ENCODE assay signal across 8 cellular contexts in the genomic region with DNA sequence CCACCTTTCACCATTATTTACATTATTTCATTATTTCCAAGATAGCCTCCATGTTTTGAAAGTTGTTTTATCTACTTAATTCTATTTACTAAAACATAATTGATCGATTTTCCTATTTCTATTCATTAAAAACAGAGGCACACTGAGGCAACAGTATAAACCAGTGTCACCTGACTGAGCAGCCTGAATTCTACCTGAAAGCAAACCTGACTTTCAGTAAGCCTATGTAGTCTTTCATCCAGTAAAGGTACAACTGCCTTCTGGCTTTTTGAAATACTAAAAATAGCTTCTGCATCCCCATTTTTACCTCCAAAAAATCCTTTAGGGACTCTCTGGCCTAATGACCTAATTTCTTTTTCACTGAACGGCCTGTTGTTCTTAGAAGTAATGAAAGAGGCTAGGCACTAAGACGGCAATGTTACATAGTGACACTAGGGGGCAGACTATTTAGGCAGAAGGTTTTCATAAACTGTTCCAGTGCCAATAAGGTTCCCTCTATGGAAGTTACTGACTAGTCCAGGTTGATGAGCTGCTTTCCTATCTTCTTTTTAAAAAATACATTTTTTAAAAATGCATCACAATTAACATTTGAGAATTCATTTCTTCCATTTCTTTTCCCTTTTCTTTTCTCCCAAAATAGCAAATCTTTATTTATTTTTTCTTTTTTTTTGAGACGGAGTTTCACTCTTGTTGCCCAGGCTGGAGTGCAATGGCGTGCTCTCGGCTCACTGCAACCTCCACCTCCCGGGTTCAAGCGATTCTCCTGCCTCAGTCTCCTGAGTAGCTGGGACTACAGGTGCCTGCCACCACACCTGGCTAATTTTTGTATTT. TPM values are rescaled to one million over a fixed set of nuclear protein-coding genes. Genes with fewer than 3 reads are reported as not detected.
A peak's percentile ranks its signal among the peaks of the same experiment; 100 is the strongest.
DNase-seq lines count a peak whose midpoint lies in the region; ATAC-seq and TF ChIP-seq lines count a peak whose summit lies in the region.

No MANE protein-coding gene starts in this region.

- TF ChIP-seq EP300 in sigmoid colon (IDR thresholded peaks at IDR 0.05): no peak

- no peak overlapping the region for H3K9ac ChIP-seq in adipocyte (ENCODE audit: low read length)

- intact Hi-C loops in sigmoid colon (cut with DNase I): loop anchor here (1.0 kb wide), 1 partner anchor 109 kb away; no protein-coding TSS in a partner anchor

- H3K36me3 ChIP-seq in adipocyte (ENCODE audit: control insufficient read depth, insufficient read depth, low read length, severe bottlenecking) (peaks cover 82% of the 10 kb centered on the region), right atrium auricular region (peaks cover 64% of the 10 kb centered on the region), sigmoid colon (peaks cover 8 to 91% (median 41%) of the 10 kb centered on the region in 4 donors)

- WGBS in sigmoid colon, 2 donors: 60 to 67% methylated on average over 8 of the region's 8 CpGs

- H3K27ac ChIP-seq in right atrium auricular region: no peak overlapping the region
- H3K27ac ChIP-seq in sigmoid colon: no peak overlapping the region

- ATAC-seq in GM18498 (IDR thresholded peaks at IDR 0.05; ENCODE audit: unreplicated experiment): no peak

- no peaks in the 10 kb centered on the region for H3K9me3 ChIP-seq in adipocyte (ENCODE audit: control insufficient read depth, low read length)
- H3K9me3 ChIP-seq in right atrium auricular region: no peaks in the 10 kb centered on the region
- H3K9me3 ChIP-seq in sigmoid colon: no peaks in the 10 kb centered on the region

- TF ChIP-seq POLR2A in sigmoid colon (IDR thresholded peaks at IDR 0.05): no peak

- H3K4me1 ChIP-seq in adipocyte (ENCODE audit: control insufficient read depth, insufficient read depth, low read length) (no peaks in the 10 kb centered on the region), right atrium auricular region (no peaks in the 10 kb centered on the region), sigmoid colon (peaks cover 0 to 5% (median 0%) of the 10 kb centered on the region in 4 donors)

- TF ChIP-seq CTCF in right atrium auricular region (IDR thresholded peaks at IDR 0.05): peak; percentile 80 to 87
- TF ChIP-seq CTCF in sigmoid colon (IDR thresholded peaks at IDR 0.05): peak; percentile 36 to 86 (median 76)

- DNase-seq in DMS 273 (lab: John Stamatoyannopoulos, UW; ENCODE audit: unreplicated experiment) (peak; percentile 75), HCEC 1CT (peak; percentile 84), NCI-H510A (lab: John Stamatoyannopoulos, UW) (peak; percentile 54), adipocyte (ENCODE audit: low read depth) (peak; percentile 91), right atrium auricular region (ENCODE audit: low spot score) (no peak), sigmoid colon (no peak), UCSD-AML1 (lab: John Stamatoyannopoulos, UW; ENCODE audit: unreplicated experiment) (no peak)

- H3K4me3 ChIP-seq in adipocyte (ENCODE audit: low read length) (no peak overlapping the region), right atrium auricular region (no peak overlapping the region), sigmoid colon (no peak overlapping the region)

- H3K27me3 ChIP-seq in adipocyte (replicated peaks; ENCODE audit: control insufficient read depth, insufficient read depth, low read length) (no peaks in the 10 kb centered on the region), right atrium auricular region (no peaks in the 10 kb centered on the region), sigmoid colon (no peaks in the 10 kb centered on the region)

RNA-seq across cellular contexts. Expression of gene ANAPC5, which starts 17.5 kb away (rescaled TPM):
- total RNA-seq in right atrium auricular region (10 to 100 TPM; 54.6 to 63.1 TPM), sigmoid colon (10 to 100 TPM; 76.0 to 93.6 (median 85.9) TPM)
- 10 to 100 TPM; 51.6 to 71.4 (median 70.3) TPM for polyA plus RNA-seq in sigmoid colon

RNA-seq across cellular contexts. Expression of gene CAMKK2, which starts 38.2 kb away (rescaled TPM):
- total RNA-seq in right atrium auricular region (10 to 100 TPM; 14.4 to 16.9 TPM), sigmoid colon (10 to 100 TPM; 21.6 to 33.8 (median 27.3) TPM)
- polyA plus RNA-seq in sigmoid colon: 10 to 100 TPM; 18.0 to 30.9 (median 25.0) TPM

Comparison
In these comparisons a context has a peak if more than half of its experiments do, and no peak if none do; other contexts are left out.
1. DNase-seq: peak in DMS 273 (single experiment), HCEC 1CT (single experiment), NCI-H510A (single experiment) and adipocyte (single experiment); none in right atrium auricular region (single experiment), sigmoid colon (single experiment) and UCSD-AML1 (single experiment).